Comparison of ENCODE assay signal across 2 cellular contexts in the genomic region with DNA sequence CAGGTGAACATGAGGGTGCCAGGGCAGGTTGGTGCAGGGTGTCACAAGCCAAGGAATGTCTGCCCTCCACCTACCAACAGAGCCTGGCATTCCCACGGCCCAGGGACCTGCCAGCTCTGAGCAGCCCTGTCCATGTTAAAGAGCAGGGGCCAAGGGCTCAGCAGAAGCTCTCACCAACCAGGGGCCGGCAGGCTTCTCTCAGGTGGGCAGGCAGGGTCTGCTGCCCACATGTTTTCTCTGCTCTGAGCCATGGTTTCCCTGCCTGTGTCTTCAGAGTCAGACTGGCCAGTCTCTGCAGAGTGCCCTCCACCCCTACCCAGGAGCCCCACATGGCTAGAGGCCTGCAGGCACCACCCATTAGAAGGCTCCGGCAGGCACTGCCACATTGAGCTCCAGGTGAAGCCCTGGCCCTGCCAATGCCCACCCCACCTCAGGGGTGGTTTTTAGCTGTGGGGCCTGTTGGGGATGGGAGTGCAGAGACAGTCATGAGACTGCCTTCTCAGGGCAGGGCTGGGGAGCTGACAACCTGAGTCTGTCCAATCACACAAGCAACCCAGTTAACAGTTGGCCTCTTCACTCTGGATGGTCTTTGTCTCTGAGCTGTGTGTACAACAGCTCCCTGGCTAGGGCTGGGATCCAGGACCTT.
TF ChIP-seq lines count a peak whose summit lies in the region.

No MANE protein-coding gene starts in this region.

TF ChIP-seq in K562, 482 proteins besides CTCF, POLR2A, EP300 and RAD21 (continues in another document):
- TF ChIP-seq, protein P1, sequence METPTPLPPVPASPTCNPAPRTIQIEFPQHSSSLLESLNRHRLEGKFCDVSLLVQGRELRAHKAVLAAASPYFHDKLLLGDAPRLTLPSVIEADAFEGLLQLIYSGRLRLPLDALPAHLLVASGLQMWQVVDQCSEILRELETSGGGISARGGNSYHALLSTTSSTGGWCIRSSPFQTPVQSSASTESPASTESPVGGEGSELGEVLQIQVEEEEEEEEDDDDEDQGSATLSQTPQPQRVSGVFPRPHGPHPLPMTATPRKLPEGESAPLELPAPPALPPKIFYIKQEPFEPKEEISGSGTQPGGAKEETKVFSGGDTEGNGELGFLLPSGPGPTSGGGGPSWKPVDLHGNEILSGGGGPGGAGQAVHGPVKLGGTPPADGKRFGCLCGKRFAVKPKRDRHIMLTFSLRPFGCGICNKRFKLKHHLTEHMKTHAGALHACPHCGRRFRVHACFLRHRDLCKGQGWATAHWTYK (CRISPR knock-in tag; IDR thresholded peaks at IDR 0.05) = peak; percentile 77; the same call in 1 of the 2 replicates
- TF ChIP-seq ZNF717 (CRISPR knock-in tag; IDR thresholded peaks at IDR 0.05) = 0 out of 2 replicates have a peak, but pooled peaks have one; percentile 24
- TF ChIP-seq SRF (CRISPR knock-in tag; IDR thresholded peaks at IDR 0.05) = 0 out of 4 replicates have a peak, but pooled peaks of 1 of the 2 experiments have one; percentile 20
- TF ChIP-seq TEAD4 (IDR thresholded peaks at IDR 0.05; ENCODE audit: low read length) = no peak
- TF ChIP-seq TEAD4 (CRISPR knock-in tag; IDR thresholded peaks at IDR 0.05; ENCODE audit: borderline replicate concordance) = no peak
- TF ChIP-seq ILK (tag; IDR thresholded peaks at IDR 0.05; ENCODE audit: borderline replicate concordance, low read depth) = no peak
- TF ChIP-seq FOS (IDR thresholded peaks at IDR 0.05; ENCODE audit: extremely low read depth, insufficient read length) = no peak
- TF ChIP-seq HMGN3 (IDR thresholded peaks at IDR 0.05; ENCODE audit: borderline replicate concordance, extremely low read depth, insufficient read length, low read depth, low read length) = no peak
- no peak for TF ChIP-seq ZNF3 (CRISPR knock-in tag; IDR thresholded peaks at IDR 0.05)
- peak; percentile 72; the same call in 1 of the 2 replicates for TF ChIP-seq ZNF76 (CRISPR knock-in tag; IDR thresholded peaks at IDR 0.05; ENCODE audit: borderline replicate concordance)
- TF ChIP-seq RHOXF2B (CRISPR knock-in tag; conservative IDR thresholded peaks at IDR 0.05) = peak; percentile 74; the same call in 1 of the 2 replicates
- TF ChIP-seq, protein P2, sequence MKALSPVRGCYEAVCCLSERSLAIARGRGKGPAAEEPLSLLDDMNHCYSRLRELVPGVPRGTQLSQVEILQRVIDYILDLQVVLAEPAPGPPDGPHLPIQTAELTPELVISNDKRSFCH (CRISPR knock-in tag; IDR thresholded peaks at IDR 0.05) = no peak
- TF ChIP-seq, protein P2 (tag; IDR thresholded peaks at IDR 0.05) = peak; percentile 61
- TF ChIP-seq, protein P3, sequence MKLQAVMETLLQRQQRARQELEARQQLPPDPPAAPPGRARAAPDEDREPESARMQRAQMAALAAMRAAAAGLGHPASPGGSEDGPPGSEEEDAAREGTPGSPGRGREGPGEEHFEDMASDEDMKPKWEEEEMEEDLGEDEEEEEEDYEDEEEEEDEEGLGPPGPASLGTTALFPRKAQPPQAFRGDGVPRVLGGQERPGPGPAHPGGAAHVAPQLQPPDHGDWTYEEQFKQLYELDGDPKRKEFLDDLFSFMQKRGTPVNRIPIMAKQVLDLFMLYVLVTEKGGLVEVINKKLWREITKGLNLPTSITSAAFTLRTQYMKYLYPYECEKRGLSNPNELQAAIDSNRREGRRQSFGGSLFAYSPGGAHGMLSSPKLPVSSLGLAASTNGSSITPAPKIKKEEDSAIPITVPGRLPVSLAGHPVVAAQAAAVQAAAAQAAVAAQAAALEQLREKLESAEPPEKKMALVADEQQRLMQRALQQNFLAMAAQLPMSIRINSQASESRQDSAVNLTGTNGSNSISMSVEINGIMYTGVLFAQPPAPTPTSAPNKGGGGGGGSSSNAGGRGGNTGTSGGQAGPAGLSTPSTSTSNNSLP (IDR thresholded peaks at IDR 0.05; ENCODE audit: borderline replicate concordance, low read depth, low read length) = no peak
- 0 out of 2 replicates have a peak, but pooled peaks have one; percentile 8 for TF ChIP-seq ZBTB7A (IDR thresholded peaks at IDR 0.05; ENCODE audit: borderline replicate concordance, control insufficient read depth, low read depth, low read length)
- TF ChIP-seq, protein P4, sequence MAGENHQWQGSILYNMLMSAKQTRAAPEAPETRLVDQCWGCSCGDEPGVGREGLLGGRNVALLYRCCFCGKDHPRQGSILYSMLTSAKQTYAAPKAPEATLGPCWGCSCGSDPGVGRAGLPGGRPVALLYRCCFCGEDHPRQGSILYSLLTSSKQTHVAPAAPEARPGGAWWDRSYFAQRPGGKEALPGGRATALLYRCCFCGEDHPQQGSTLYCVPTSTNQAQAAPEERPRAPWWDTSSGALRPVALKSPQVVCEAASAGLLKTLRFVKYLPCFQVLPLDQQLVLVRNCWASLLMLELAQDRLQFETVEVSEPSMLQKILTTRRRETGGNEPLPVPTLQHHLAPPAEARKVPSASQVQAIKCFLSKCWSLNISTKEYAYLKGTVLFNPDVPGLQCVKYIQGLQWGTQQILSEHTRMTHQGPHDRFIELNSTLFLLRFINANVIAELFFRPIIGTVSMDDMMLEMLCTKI (IDR thresholded peaks at IDR 0.05; ENCODE audit: partially characterized antibody) = no peak
- no peak for TF ChIP-seq SETDB1 (IDR thresholded peaks at IDR 0.05; ENCODE audit: low read length)
- TF ChIP-seq, protein P5, sequence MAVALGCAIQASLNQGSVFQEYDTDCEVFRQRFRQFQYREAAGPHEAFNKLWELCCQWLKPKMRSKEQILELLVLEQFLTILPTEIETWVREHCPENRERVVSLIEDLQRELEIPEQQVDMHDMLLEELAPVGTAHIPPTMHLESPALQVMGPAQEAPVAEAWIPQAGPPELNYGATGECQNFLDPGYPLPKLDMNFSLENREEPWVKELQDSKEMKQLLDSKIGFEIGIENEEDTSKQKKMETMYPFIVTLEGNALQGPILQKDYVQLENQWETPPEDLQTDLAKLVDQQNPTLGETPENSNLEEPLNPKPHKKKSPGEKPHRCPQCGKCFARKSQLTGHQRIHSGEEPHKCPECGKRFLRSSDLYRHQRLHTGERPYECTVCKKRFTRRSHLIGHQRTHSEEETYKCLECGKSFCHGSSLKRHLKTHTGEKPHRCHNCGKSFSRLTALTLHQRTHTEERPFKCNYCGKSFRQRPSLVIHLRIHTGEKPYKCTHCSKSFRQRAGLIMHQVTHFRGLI (CRISPR knock-in tag; IDR thresholded peaks at IDR 0.05) = 0 out of 2 replicates have a peak, but pooled peaks have one; percentile 54
- no peak for TF ChIP-seq ZNF143 (CRISPR knock-in tag; IDR thresholded peaks at IDR 0.05)
- no peak; the same call in 1 of the 2 replicates for TF ChIP-seq ZFX (CRISPR knock-in tag; IDR thresholded peaks at IDR 0.05)
- 0 out of 2 replicates have a peak, but pooled peaks have one; percentile 9 for TF ChIP-seq ZNF589 (CRISPR knock-in tag; IDR thresholded peaks at IDR 0.05; ENCODE audit: low read depth)

TF ChIP-seq in GM23338, 12 proteins besides CTCF, POLR2A, EP300 and RAD21:
- TF ChIP-seq, protein P6, sequence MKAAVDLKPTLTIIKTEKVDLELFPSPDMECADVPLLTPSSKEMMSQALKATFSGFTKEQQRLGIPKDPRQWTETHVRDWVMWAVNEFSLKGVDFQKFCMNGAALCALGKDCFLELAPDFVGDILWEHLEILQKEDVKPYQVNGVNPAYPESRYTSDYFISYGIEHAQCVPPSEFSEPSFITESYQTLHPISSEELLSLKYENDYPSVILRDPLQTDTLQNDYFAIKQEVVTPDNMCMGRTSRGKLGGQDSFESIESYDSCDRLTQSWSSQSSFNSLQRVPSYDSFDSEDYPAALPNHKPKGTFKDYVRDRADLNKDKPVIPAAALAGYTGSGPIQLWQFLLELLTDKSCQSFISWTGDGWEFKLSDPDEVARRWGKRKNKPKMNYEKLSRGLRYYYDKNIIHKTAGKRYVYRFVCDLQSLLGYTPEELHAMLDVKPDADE (IDR thresholded peaks at IDR 0.05) = no peak
- TF ChIP-seq STAT1 (IDR thresholded peaks at IDR 0.05; ENCODE audit: unreplicated experiment) (no peak), EZH2 (IDR thresholded peaks at IDR 0.05; ENCODE audit: low read depth, unreplicated experiment) (no peak), EZH2phosphoT487 (IDR thresholded peaks at IDR 0.05; ENCODE audit: unreplicated experiment) (no peak), POLR2AphosphoS5 (IDR thresholded peaks at IDR 0.05; ENCODE audit: low read depth) (no peak), CREB1 (CRISPR knock-in tag; IDR thresholded peaks at IDR 0.05; ENCODE audit: low read depth) (no peak), ZNF331 (CRISPR knock-in tag; IDR thresholded peaks at IDR 0.05; ENCODE audit: low read depth) (no peak), ZNF114 (CRISPR knock-in tag; IDR thresholded peaks at IDR 0.05) (no peak), JUNB (IDR thresholded peaks at IDR 0.05; ENCODE audit: unreplicated experiment) (no peak), NANOG (IDR thresholded peaks at IDR 0.05; ENCODE audit: borderline replicate concordance) (no peak)
- TF ChIP-seq, protein P7, sequence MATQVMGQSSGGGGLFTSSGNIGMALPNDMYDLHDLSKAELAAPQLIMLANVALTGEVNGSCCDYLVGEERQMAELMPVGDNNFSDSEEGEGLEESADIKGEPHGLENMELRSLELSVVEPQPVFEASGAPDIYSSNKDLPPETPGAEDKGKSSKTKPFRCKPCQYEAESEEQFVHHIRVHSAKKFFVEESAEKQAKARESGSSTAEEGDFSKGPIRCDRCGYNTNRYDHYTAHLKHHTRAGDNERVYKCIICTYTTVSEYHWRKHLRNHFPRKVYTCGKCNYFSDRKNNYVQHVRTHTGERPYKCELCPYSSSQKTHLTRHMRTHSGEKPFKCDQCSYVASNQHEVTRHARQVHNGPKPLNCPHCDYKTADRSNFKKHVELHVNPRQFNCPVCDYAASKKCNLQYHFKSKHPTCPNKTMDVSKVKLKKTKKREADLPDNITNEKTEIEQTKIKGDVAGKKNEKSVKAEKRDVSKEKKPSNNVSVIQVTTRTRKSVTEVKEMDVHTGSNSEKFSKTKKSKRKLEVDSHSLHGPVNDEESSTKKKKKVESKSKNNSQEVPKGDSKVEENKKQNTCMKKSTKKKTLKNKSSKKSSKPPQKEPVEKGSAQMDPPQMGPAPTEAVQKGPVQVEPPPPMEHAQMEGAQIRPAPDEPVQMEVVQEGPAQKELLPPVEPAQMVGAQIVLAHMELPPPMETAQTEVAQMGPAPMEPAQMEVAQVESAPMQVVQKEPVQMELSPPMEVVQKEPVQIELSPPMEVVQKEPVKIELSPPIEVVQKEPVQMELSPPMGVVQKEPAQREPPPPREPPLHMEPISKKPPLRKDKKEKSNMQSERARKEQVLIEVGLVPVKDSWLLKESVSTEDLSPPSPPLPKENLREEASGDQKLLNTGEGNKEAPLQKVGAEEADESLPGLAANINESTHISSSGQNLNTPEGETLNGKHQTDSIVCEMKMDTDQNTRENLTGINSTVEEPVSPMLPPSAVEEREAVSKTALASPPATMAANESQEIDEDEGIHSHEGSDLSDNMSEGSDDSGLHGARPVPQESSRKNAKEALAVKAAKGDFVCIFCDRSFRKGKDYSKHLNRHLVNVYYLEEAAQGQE (IDR thresholded peaks at IDR 0.05; ENCODE audit: unreplicated experiment) = no peak
- TF ChIP-seq, protein P8, sequence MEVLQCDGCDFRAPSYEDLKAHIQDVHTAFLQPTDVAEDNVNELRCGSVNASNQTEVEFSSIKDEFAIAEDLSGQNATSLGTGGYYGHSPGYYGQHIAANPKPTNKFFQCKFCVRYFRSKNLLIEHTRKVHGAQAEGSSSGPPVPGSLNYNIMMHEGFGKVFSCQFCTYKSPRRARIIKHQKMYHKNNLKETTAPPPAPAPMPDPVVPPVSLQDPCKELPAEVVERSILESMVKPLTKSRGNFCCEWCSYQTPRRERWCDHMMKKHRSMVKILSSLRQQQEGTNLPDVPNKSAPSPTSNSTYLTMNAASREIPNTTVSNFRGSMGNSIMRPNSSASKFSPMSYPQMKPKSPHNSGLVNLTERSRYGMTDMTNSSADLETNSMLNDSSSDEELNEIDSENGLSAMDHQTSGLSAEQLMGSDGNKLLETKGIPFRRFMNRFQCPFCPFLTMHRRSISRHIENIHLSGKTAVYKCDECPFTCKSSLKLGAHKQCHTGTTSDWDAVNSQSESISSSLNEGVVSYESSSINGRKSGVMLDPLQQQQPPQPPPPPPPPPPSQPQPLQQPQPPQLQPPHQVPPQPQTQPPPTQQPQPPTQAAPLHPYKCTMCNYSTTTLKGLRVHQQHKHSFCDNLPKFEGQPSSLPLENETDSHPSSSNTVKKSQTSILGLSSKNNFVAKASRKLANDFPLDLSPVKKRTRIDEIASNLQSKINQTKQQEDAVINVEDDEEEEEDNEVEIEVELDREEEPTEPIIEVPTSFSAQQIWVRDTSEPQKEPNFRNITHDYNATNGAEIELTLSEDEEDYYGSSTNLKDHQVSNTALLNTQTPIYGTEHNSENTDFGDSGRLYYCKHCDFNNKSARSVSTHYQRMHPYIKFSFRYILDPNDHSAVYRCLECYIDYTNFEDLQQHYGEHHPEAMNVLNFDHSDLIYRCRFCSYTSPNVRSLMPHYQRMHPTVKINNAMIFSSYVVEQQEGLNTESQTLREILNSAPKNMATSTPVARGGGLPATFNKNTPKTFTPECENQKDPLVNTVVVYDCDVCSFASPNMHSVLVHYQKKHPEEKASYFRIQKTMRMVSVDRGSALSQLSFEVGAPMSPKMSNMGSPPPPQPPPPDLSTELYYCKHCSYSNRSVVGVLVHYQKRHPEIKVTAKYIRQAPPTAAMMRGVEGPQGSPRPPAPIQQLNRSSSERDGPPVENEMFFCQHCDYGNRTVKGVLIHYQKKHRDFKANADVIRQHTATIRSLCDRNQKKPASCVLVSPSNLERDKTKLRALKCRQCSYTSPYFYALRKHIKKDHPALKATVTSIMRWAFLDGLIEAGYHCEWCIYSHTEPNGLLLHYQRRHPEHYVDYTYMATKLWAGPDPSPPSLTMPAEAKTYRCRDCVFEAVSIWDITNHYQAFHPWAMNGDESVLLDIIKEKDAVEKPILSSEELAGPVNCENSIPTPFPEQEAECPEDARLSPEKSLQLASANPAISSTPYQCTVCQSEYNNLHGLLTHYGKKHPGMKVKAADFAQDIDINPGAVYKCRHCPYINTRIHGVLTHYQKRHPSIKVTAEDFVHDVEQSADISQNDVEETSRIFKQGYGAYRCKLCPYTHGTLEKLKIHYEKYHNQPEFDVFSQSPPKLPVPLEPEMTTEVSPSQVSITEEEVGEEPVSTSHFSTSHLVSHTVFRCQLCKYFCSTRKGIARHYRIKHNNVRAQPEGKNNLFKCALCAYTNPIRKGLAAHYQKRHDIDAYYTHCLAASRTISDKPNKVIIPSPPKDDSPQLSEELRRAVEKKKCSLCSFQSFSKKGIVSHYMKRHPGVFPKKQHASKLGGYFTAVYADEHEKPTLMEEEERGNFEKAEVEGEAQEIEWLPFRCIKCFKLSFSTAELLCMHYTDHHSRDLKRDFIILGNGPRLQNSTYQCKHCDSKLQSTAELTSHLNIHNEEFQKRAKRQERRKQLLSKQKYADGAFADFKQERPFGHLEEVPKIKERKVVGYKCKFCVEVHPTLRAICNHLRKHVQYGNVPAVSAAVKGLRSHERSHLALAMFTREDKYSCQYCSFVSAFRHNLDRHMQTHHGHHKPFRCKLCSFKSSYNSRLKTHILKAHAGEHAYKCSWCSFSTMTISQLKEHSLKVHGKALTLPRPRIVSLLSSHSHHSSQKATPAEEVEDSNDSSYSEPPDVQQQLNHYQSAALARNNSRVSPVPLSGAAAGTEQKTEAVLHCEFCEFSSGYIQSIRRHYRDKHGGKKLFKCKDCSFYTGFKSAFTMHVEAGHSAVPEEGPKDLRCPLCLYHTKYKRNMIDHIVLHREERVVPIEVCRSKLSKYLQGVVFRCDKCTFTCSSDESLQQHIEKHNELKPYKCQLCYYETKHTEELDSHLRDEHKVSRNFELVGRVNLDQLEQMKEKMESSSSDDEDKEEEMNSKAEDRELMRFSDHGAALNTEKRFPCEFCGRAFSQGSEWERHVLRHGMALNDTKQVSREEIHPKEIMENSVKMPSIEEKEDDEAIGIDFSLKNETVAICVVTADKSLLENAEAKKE (CRISPR knock-in tag; IDR thresholded peaks at IDR 0.05) = no peak
TF ChIP-seq in GM23338: peak in this region for 0.
